14 cellular contexts compared by ENCODE assay signal in the genomic region with DNA sequence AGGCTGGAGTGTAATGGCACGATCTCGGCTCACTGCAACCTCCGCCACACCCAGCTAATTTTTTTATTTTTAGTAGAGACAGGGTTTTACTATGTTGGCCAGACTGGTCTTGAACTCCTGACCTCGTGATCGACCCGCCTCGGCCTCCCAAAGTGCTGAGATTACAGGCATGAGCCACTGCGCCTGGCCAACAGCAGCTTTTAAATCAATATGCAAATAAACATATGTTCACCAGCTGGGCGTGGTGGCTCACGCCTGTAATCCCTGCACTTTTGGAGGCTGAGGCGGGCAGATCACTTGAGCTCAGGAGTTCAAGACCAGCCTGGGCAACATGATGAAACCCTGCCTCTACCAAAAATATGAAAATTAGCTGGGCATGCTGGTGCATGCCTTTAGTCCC. TPM values are rescaled to one million over a fixed set of nuclear protein-coding genes. Genes with fewer than 3 reads are reported as not detected.
"Had no signal": no experiment of that assay in that cellular context is flagged by ENCODE, and none has a peak within 500 bp of the region (broad histone marks: within the 10 kb centered on the region; RNA-seq: fewer than 3 reads in every experiment).

No MANE protein-coding gene starts in this region.

RNA-seq across cellular contexts. Expression of a gene that starts 2.7 kb away (rescaled TPM):
- total RNA-seq: activated B cell treated with CpG ODN at 0.5 μM for 24 hours; activated naive CD4-positive, alpha-beta T cell treated with anti-CD3 and anti-CD28 coated beads for 36 hours; activated naive CD4-positive, alpha-beta T cell treated with anti-CD3 and anti-CD28 coated beads, Interleukin-2, amount 50 U/mL, for 72 hours; activated T-cell treated with anti-CD3 and anti-CD28 coated beads, Interleukin-2, amount 50 U/mL, for 4 hours; activated T-helper 1 cell treated with anti-CD3 and anti-CD28 coated beads, Interleukin-12 subunit alpha, Interleukin-12 subunit beta, Interleukin-2, Interleukin-4 antibody, amounts not matched to agents 30 ng/mL and 10 ng/mL and 1 ng/mL, durations not matched to agents 14 hours and 24 hours and 36 hours; astrocyte; breast epithelium; LHCN-M2; PC-9; SK-MEL-5; T-cell; T-helper 17 cell had no signal

RNA-seq across cellular contexts. Expression of a gene that starts 9.7 kb away (rescaled TPM):
- total RNA-seq: body of pancreas had no signal

RNA-seq across cellular contexts. Expression of a gene that starts 9.7 kb away (rescaled TPM):
- total RNA-seq: activated B cell treated with CpG ODN at 0.5 μM for 24 hours; activated CD4-positive, alpha-beta memory T cell treated with anti-CD3 and anti-CD28 coated beads for 36 hours; activated naive CD4-positive, alpha-beta T cell treated with anti-CD3 and anti-CD28 coated beads for 36 hours; activated naive CD4-positive, alpha-beta T cell treated with anti-CD3 and anti-CD28 coated beads, Interleukin-2, amount 50 U/mL, for 72 hours; astrocyte; SK-MEL-5; T-cell; T-helper 17 cell had no signal
